ENCODE assay signal across 19 cellular contexts in the genomic region with DNA sequence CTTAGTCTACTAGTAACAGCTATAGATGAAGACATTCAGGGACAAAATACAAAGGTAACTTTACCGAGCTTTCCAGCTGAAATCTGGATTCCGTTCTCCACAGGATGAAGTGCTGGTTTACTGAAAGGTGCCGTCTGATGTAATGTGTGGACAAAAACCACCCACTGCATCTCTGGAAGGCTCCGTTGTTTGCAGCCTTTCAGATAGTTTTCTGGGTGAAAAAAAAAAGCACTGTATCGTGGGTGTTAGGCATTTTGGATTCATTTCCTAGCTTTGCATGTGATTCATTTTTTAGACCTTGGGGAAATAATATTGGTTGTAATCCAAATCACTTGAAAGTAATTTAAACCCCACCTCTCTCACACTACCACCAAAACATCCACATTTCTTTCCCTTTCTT.
"Had no signal": no experiment of that assay in that cellular context is flagged by ENCODE, and none has a peak within 500 bp of the region (broad histone marks: within the 10 kb centered on the region; RNA-seq: fewer than 3 reads in every experiment).

No MANE protein-coding gene starts in this region.

- H3K4me3 ChIP-seq: colonic mucosa, esophagus squamous epithelium, gastrocnemius medialis, neural progenitor cell, prostate gland, right lobe of liver, skin epidermis had no signal

- H3K27me3 ChIP-seq: colonic mucosa, esophagus squamous epithelium, gastrocnemius medialis, neural progenitor cell, right lobe of liver had no signal

- H2AFZ ChIP-seq: neural progenitor cell, parathyroid adenoma had no signal

- H3K27ac Mint-ChIP-seq: effector memory CD8-positive, alpha-beta T cell; mesothelial cell of epicardium; natural killer cell treated with Interleukin-12 subunit alpha and Interleukin-12 subunit beta and Interleukin-15 and Interleukin-18, amount 100 ng/mL, for 72 hours; neural progenitor cell had no signal

- DNase-seq: cerebellar nuclear complex; colonic mucosa; effector memory CD8-positive, alpha-beta T cell; esophagus squamous epithelium; gastrocnemius medialis; islet precursor cell; nucleus accumbens; right lobe of liver; stimulated activated CD4-positive, alpha-beta T cell treated with anti-CD3 and anti-CD28 coated beads, Interleukin-2, amount 100 ng/mL, for 24 hours; stimulated activated CD4-positive, alpha-beta T cell treated with anti-CD3 and anti-CD28 coated beads, Interleukin-4, amount 100 ng/mL, for 4 hours; stimulated activated naive CD4-positive, alpha-beta T cell; trophoblast cell had no signal

- H3K4me3 Mint-ChIP-seq: effector memory CD8-positive, alpha-beta T cell; mesothelial cell of epicardium; natural killer cell treated with Interleukin-12 subunit alpha and Interleukin-12 subunit beta and Interleukin-15 and Interleukin-18, amount 100 ng/mL, for 72 hours; neural progenitor cell had no signal

- H3K9me3 Mint-ChIP-seq: natural killer cell treated with Interleukin-12 subunit alpha and Interleukin-12 subunit beta and Interleukin-15 and Interleukin-18, amount 100 ng/mL, for 72 hours had no signal

- H3K36me3 ChIP-seq: colonic mucosa, esophagus squamous epithelium, gastrocnemius medialis, neural progenitor cell, prostate gland, right lobe of liver had no signal

- H3K9ac ChIP-seq: neural progenitor cell, parathyroid adenoma had no signal

- H3K9me3 ChIP-seq: colonic mucosa, gastrocnemius medialis, prostate gland, right lobe of liver had no signal

- H3K4me1 Mint-ChIP-seq: neural progenitor cell had no signal

- H3K4me1 ChIP-seq: colonic mucosa, gastrocnemius medialis, neural progenitor cell, parathyroid adenoma, prostate gland, right lobe of liver had no signal

- H3K27ac ChIP-seq: colonic mucosa, epithelial cell of prostate, esophagus squamous epithelium, gastrocnemius medialis, neural progenitor cell, parathyroid adenoma, prostate gland, right lobe of liver, skin epidermis had no signal

- H3K4me2 ChIP-seq: neural progenitor cell had no signal
